In genomic region chr19:6890421-6890913, GRCh38 we compare ENCODE assay signal across 1 cellular context.
TF ChIP-seq lines count a peak whose summit lies in the region.

No MANE protein-coding gene starts in this region.

TF ChIP-seq in K562, 482 proteins besides CTCF, POLR2A, EP300 and RAD21:
- peak; percentile 68 for TF ChIP-seq ZFP36 (IDR thresholded peaks at IDR 0.05; ENCODE audit: low read depth, low read length, partially characterized antibody)
- TF ChIP-seq CHD4 (IDR thresholded peaks at IDR 0.05; ENCODE audit: insufficient read depth, insufficient replicate concordance, low read depth, low read length, poor library complexity, severe bottlenecking): peak; percentile 67
- TF ChIP-seq RBM25 (IDR thresholded peaks at IDR 0.05; ENCODE audit: low read depth, low read length, severe bottlenecking): peak; percentile 88
- TF ChIP-seq KDM1A (IDR thresholded peaks at IDR 0.05): peak in 1 of 2 experiments; percentile 41; a peak in 2 of 4 replicates
- 0 out of 2 replicates have a peak, but pooled peaks have one; percentile 24 for TF ChIP-seq CBX1 (IDR thresholded peaks at IDR 0.05; ENCODE audit: low read depth)
- TF ChIP-seq SMARCA5 (IDR thresholded peaks at IDR 0.05): peak; percentile 66; the same call in 1 of the 2 replicates
- peak; percentile 88 for TF ChIP-seq BCOR (IDR thresholded peaks at IDR 0.05)
- no peak for TF ChIP-seq THRB (CRISPR knock-in tag; conservative IDR thresholded peaks at IDR 0.05)
- no peak for TF ChIP-seq ZFP91 (CRISPR knock-in tag; IDR thresholded peaks at IDR 0.05)
